In genomic region chr22:33920927-33921575, GRCh38 we compare ENCODE assay signal across 8 cellular contexts. TPM values are rescaled to one million over a fixed set of nuclear protein-coding genes. Genes with fewer than 3 reads are reported as not detected.
DNase-seq lines count a peak whose midpoint lies in the region; ATAC-seq and TF ChIP-seq lines count a peak whose summit lies in the region.

No MANE protein-coding gene starts in this region.

- TF ChIP-seq CTCF in AG10803 (conservative IDR thresholded peaks at IDR 0.05; ENCODE audit: low read length): no peak

- DNase-seq in AG10803 (ENCODE audit: low read depth) (peak; percentile 96), GM19238 (ENCODE audit: insufficient read length, low spot score) (peak; percentile 87), NCI-H526 (lab: John Stamatoyannopoulos, UW) (peak; percentile 83 to 96), lung microvascular endothelial cell (ENCODE audit: low read depth in 2 of 2) (peak; percentile 91 to 96)
- peak; percentile 66 to 77 for DNase-seq in activated CD8-positive, alpha-beta memory T cell treated with anti-CD3 and anti-CD28 coated beads for 4 hours (ENCODE audit: low read depth in 2 of 2)
- peak; percentile 43 for DNase-seq in effector CD8-positive, alpha-beta T cell (lab: John Stamatoyannopoulos, UW)
- DNase-seq in stimulated activated CD4-positive, alpha-beta T cell treated with anti-CD3 and anti-CD28 coated beads, TNF-alpha, amount 100 ng/mL, for 1 hour (ENCODE audit: low read depth in 3 of 3, low spot score in 1 of 3): peak; percentile 49 to 90 (median 62)

- H3K4me3 ChIP-seq in AG10803 (ENCODE audit: low read length): peak overlapping the region; percentile 77

- ATAC-seq in HG03432 (IDR thresholded peaks at IDR 0.05; ENCODE audit: unreplicated experiment): peak; percentile 76

RNA-seq across cellular contexts. Expression of gene LARGE1, which starts 0.8 kb away (rescaled TPM):
- total RNA-seq in lung microvascular endothelial cell: 1.3 and 4.6 TPM in 2 replicates

Comparison
In these comparisons a context has a peak if more than half of its experiments do, and no peak if none do; other contexts are left out.
1. Peak in every context shown above with its lines: DNase-seq, ATAC-seq and H3K4me3 ChIP-seq.
2. DNase-seq: peak in every context shown above with its lines; median percentile 96 in AG10803; 94 in lung microvascular endothelial cell; 90 in NCI-H526; 87 in GM19238; 72 in activated CD8-positive, alpha-beta memory T cell treated with anti-CD3 and anti-CD28 coated beads for 4 hours; 62 in stimulated activated CD4-positive, alpha-beta T cell treated with anti-CD3 and anti-CD28 coated beads, TNF-alpha, amount 100 ng/mL, for 1 hour; 43 in effector CD8-positive, alpha-beta T cell.